Comparison of ENCODE assay signal across 8 cellular contexts in genomic region chrX:40153335-40154221, GRCh38. TPM values are rescaled to one million over a fixed set of nuclear protein-coding genes. Genes with fewer than 3 reads are reported as not detected.
DNase-seq lines count a peak whose midpoint lies in the region; ATAC-seq and TF ChIP-seq lines count a peak whose summit lies in the region.

No MANE protein-coding gene starts in this region.

- no peaks in the 10 kb centered on the region for H3K9me3 ChIP-seq in DOHH2 (ENCODE audit: control insufficient read depth, insufficient read depth, low read length)
- no peaks in the 10 kb centered on the region for H3K9me3 ChIP-seq in endodermal cell (ENCODE audit: control insufficient read depth, low read length)
- no peaks in the 10 kb centered on the region for H3K9me3 ChIP-seq in thyroid gland

- H3K27me3 ChIP-seq in DOHH2 (ENCODE audit: control insufficient read depth, low read length): peaks cover 17% of the 10 kb centered on the region
- peaks cover 52% of the 10 kb centered on the region for H3K27me3 ChIP-seq in endodermal cell (ENCODE audit: control insufficient read depth, insufficient read depth, low read length, poor library complexity, severe bottlenecking)
- no peaks in the 10 kb centered on the region for H3K27me3 ChIP-seq in thyroid gland

- WGBS in endodermal cell (ENCODE audit: insufficient coverage in 1 of 2, insufficient read length in 1 of 2), 2 experiments: 0% methylated on average over 1 to 44 of the region's 68 CpGs
- 1 to 7% methylated on average over 3 to 12 of the region's 68 CpGs for WGBS in thyroid gland, 2 donors

- ATAC-seq in GM21529 (IDR thresholded peaks at IDR 0.05; ENCODE audit: unreplicated experiment) (peak; percentile 69), GM18519 (IDR thresholded peaks at IDR 0.05; ENCODE audit: low FRiP score, unreplicated experiment) (no peak)

- intact Hi-C loops in thyroid gland (cut with DNase I): loop anchor here (10.0 kb wide), 1 partner anchor 339 kb away; no protein-coding TSS in a partner anchor

- H3K9me2 ChIP-seq in DOHH2 (replicated peaks; ENCODE audit: control insufficient read depth, low read length): no peaks in the 10 kb centered on the region

- H3K36me3 ChIP-seq in DOHH2 (ENCODE audit: control insufficient read depth, low read length) (no peaks in the 10 kb centered on the region), endodermal cell (ENCODE audit: control insufficient read depth, insufficient read depth, low read length) (no peaks in the 10 kb centered on the region), thyroid gland (no peaks in the 10 kb centered on the region)

- no peak overlapping the region for H3K27ac Mint-ChIP-seq in endodermal cell

- peaks cover 29% of the 10 kb centered on the region for H3K4me1 Mint-ChIP-seq in endodermal cell

- 0 out of 2 replicates have a peak, but pooled peaks cover 7% of the 10 kb centered on the region for H3F3A ChIP-seq in DOHH2 (ENCODE audit: control insufficient read depth, insufficient read depth)

- H3K4me3 ChIP-seq in DOHH2 (ENCODE audit: low read length) (peak overlapping the region; percentile 70), endodermal cell (ENCODE audit: low read length) (peak overlapping the region; percentile 69), thyroid gland (replicated peaks in 1 of 3) (peak overlapping the region in 1 of 3 donors; percentile 35)

- H3K79me2 ChIP-seq in DOHH2 (ENCODE audit: control insufficient read depth, low read length): no peaks in the 10 kb centered on the region

- H3K4me3 Mint-ChIP-seq in endodermal cell: peak overlapping the region; percentile 66

- TF ChIP-seq CTCF in DOHH2 (IDR thresholded peaks at IDR 0.05; ENCODE audit: low read depth, low read length, poor library complexity, severe bottlenecking): no peak
- TF ChIP-seq CTCF in endodermal cell (conservative IDR thresholded peaks at IDR 0.05): peak; percentile 37
- TF ChIP-seq CTCF in thyroid gland (IDR thresholded peaks at IDR 0.05): no peak

- peak in 1 of 2 donors; percentile 16 for TF ChIP-seq POLR2A in thyroid gland (IDR thresholded peaks at IDR 0.05)

- peaks cover 67% of the 10 kb centered on the region for H3K27me3 Mint-ChIP-seq in endodermal cell (ENCODE audit: insufficient read depth)

- H3K27ac ChIP-seq in DOHH2 (ENCODE audit: low read depth, low read length) (peak overlapping the region; percentile 68), endodermal cell (ENCODE audit: low read depth, low read length) (peak overlapping the region; percentile 79), thyroid gland (peak overlapping the region; percentile 47 to 77 (median 57))

- H3K9ac ChIP-seq in endodermal cell (ENCODE audit: extremely low read depth, low read length, poor library complexity, severe bottlenecking): no peak overlapping the region

- H3K4me2 ChIP-seq in DOHH2 (ENCODE audit: low read length): peak overlapping the region; percentile 80

- DNase-seq in NCI-H1092 (lab: John Stamatoyannopoulos, UW) (peak; percentile 73), endodermal cell (peak; percentile 83), mucosa of gallbladder (ENCODE audit: low spot score) (peak; percentile 55), thyroid gland (peak; percentile 48 to 55)
- DNase-seq in activated CD4-positive, alpha-beta T cell treated with anti-CD3 and anti-CD28 coated beads for 4 hours: peak; percentile 59 to 62

- H4K20me1 ChIP-seq in DOHH2 (ENCODE audit: control insufficient read depth, insufficient read depth, low read depth, low read length): no peaks in the 10 kb centered on the region

- H3K9me3 Mint-ChIP-seq in endodermal cell: peaks cover 12% of the 10 kb centered on the region

- H3K36me3 Mint-ChIP-seq in endodermal cell (ENCODE audit: low read depth): no peaks in the 10 kb centered on the region

- H3K4me1 ChIP-seq in DOHH2 (ENCODE audit: control insufficient read depth, low read length) (peaks cover 58% of the 10 kb centered on the region), endodermal cell (ENCODE audit: control insufficient read depth, insufficient read depth, low read length) (no peaks in the 10 kb centered on the region), thyroid gland (peaks cover 30 to 33% of the 10 kb centered on the region in 2 donors)

RNA-seq across cellular contexts. Expression of gene BCOR, which starts 55.8 kb away (rescaled TPM):
- 10 to 100 TPM; 31.3 to 37.9 TPM for total RNA-seq in endodermal cell
- 31.8 TPM for polyA plus RNA-seq in endodermal cell (2013, experiment 1 of 2)
- polyA plus RNA-seq in endodermal cell (2013, experiment 2 of 2): 30.2 TPM
- total RNA-seq in mucosa of gallbladder: 25.8 TPM
- 10 to 100 TPM; 30.9 to 67.4 (median 42.4) TPM for total RNA-seq in thyroid gland
